In genomic region chr11:122115520-122116343, GRCh38 we compare ENCODE assay signal across 2 cellular contexts.
TF ChIP-seq lines count a peak whose summit lies in the region.

TSS of gene BLID (minus strand) at chr11:122116215. CDS start at chr11:122115922, 293 bp downstream.

TF ChIP-seq in GM12878, 131 proteins besides CTCF, POLR2A, EP300 and RAD21:
- TF ChIP-seq MLLT1 (IDR thresholded peaks at IDR 0.05) (no peak), ZZZ3 (IDR thresholded peaks at IDR 0.05; ENCODE audit: control insufficient read depth, insufficient read length, low read depth) (no peak), MAX (IDR thresholded peaks at IDR 0.05; ENCODE audit: low read depth, low read length) (no peak), ASH2L (IDR thresholded peaks at IDR 0.05; ENCODE audit: borderline replicate concordance, low read depth) (no peak), ZNF24 (IDR thresholded peaks at IDR 0.05) (no peak), POLR2AphosphoS2 (IDR thresholded peaks at IDR 0.05; ENCODE audit: low read depth, low read length) (no peak), ESRRA (IDR thresholded peaks at IDR 0.05; ENCODE audit: low read length) (no peak), IRF4 (IDR thresholded peaks at IDR 0.05; ENCODE audit: low read depth, low read length) (no peak), JUND (IDR thresholded peaks at IDR 0.05; ENCODE audit: low read depth, low read length) (no peak), NRF1 (conservative IDR thresholded peaks at IDR 0.05; ENCODE audit: low read depth, low read length) (no peak), ZNF274 (IDR thresholded peaks at IDR 0.05; ENCODE audit: insufficient read depth, insufficient read length) (no peak), DPF2 (IDR thresholded peaks at IDR 0.05) (no peak), CEBPZ (IDR thresholded peaks at IDR 0.05; ENCODE audit: low read depth, low read length) (no peak), NR2C1 (IDR thresholded peaks at IDR 0.05) (no peak)
- TF ChIP-seq, protein P1, sequence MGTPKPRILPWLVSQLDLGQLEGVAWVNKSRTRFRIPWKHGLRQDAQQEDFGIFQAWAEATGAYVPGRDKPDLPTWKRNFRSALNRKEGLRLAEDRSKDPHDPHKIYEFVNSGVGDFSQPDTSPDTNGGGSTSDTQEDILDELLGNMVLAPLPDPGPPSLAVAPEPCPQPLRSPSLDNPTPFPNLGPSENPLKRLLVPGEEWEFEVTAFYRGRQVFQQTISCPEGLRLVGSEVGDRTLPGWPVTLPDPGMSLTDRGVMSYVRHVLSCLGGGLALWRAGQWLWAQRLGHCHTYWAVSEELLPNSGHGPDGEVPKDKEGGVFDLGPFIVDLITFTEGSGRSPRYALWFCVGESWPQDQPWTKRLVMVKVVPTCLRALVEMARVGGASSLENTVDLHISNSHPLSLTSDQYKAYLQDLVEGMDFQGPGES (IDR thresholded peaks at IDR 0.05) = no peak

TF ChIP-seq in liver, 16 proteins besides CTCF, POLR2A, EP300 and RAD21:
- TF ChIP-seq, protein P2, sequence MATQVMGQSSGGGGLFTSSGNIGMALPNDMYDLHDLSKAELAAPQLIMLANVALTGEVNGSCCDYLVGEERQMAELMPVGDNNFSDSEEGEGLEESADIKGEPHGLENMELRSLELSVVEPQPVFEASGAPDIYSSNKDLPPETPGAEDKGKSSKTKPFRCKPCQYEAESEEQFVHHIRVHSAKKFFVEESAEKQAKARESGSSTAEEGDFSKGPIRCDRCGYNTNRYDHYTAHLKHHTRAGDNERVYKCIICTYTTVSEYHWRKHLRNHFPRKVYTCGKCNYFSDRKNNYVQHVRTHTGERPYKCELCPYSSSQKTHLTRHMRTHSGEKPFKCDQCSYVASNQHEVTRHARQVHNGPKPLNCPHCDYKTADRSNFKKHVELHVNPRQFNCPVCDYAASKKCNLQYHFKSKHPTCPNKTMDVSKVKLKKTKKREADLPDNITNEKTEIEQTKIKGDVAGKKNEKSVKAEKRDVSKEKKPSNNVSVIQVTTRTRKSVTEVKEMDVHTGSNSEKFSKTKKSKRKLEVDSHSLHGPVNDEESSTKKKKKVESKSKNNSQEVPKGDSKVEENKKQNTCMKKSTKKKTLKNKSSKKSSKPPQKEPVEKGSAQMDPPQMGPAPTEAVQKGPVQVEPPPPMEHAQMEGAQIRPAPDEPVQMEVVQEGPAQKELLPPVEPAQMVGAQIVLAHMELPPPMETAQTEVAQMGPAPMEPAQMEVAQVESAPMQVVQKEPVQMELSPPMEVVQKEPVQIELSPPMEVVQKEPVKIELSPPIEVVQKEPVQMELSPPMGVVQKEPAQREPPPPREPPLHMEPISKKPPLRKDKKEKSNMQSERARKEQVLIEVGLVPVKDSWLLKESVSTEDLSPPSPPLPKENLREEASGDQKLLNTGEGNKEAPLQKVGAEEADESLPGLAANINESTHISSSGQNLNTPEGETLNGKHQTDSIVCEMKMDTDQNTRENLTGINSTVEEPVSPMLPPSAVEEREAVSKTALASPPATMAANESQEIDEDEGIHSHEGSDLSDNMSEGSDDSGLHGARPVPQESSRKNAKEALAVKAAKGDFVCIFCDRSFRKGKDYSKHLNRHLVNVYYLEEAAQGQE (IDR thresholded peaks at IDR 0.05) = no peak
- TF ChIP-seq SP1 (IDR thresholded peaks at IDR 0.05) = no peak
- no peak for TF ChIP-seq RXRA (IDR thresholded peaks at IDR 0.05)
- TF ChIP-seq TAF1 (conservative IDR thresholded peaks at IDR 0.05) = no peak
- TF ChIP-seq FOXA1 (IDR thresholded peaks at IDR 0.05) = no peak
- TF ChIP-seq HNF4G (IDR thresholded peaks at IDR 0.05) = no peak
- TF ChIP-seq YY1 (IDR thresholded peaks at IDR 0.05) = no peak
- TF ChIP-seq, protein P3, sequence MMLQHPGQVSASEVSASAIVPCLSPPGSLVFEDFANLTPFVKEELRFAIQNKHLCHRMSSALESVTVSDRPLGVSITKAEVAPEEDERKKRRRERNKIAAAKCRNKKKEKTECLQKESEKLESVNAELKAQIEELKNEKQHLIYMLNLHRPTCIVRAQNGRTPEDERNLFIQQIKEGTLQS (IDR thresholded peaks at IDR 0.05) = no peak
- TF ChIP-seq, protein P4, sequence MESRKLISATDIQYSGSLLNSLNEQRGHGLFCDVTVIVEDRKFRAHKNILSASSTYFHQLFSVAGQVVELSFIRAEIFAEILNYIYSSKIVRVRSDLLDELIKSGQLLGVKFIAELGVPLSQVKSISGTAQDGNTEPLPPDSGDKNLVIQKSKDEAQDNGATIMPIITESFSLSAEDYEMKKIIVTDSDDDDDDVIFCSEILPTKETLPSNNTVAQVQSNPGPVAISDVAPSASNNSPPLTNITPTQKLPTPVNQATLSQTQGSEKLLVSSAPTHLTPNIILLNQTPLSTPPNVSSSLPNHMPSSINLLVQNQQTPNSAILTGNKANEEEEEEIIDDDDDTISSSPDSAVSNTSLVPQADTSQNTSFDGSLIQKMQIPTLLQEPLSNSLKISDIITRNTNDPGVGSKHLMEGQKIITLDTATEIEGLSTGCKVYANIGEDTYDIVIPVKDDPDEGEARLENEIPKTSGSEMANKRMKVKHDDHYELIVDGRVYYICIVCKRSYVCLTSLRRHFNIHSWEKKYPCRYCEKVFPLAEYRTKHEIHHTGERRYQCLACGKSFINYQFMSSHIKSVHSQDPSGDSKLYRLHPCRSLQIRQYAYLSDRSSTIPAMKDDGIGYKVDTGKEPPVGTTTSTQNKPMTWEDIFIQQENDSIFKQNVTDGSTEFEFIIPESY (IDR thresholded peaks at IDR 0.05) = no peak
- no peak for TF ChIP-seq NR2F2 (IDR thresholded peaks at IDR 0.05)
- TF ChIP-seq GABPA (IDR thresholded peaks at IDR 0.05 in 1 of 2, conservative IDR thresholded peaks at IDR 0.05 in 1 of 2) = no peak
- TF ChIP-seq MAX (IDR thresholded peaks at IDR 0.05) = no peak
- no peak for TF ChIP-seq EGR1 (IDR thresholded peaks at IDR 0.05; ENCODE audit: low read depth in 2 of 2)
- TF ChIP-seq JUND (IDR thresholded peaks at IDR 0.05) = no peak
- no peak for TF ChIP-seq FOXA2 (IDR thresholded peaks at IDR 0.05)
- TF ChIP-seq HNF4A (conservative IDR thresholded peaks at IDR 0.05) = no peak
